Comparison of ENCODE assay signal across 2 cellular contexts in the genomic region with DNA sequence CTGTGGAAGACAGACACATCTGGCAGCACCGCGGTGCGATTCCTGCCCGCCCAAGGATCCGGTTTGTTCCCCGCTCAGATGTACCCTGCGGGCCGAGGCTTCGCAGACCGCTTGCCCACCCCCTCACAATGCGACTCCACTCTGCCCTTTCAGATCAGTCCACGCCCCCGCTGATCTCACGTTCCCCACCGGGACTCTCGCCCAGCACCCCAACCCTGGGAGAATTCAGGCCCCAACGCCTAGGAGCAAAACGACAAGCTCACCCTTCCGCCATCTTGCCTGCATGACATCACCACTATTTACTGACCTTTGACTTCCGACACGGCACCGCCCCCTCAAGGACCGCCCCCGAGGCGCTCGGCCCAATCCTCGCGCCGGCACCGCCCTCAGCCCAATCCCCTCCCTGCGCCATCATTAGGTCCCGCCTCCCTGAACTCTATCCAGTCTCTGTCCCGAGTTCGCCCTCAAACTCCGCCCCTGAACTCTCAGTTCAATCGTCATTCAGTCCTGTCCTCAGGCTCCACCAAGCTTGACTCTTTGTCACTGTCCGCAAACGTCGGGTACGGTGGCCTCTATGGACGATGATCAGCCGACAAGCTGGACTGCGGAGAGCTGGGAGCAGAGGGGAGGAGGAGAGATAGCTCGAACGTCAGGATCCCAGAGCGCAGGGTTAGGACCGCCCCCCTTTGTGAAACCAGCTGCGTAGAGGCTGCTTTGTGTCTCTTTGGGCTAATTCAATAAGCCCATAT.
TF ChIP-seq lines count a peak whose summit lies in the region.

A gene with protein sequence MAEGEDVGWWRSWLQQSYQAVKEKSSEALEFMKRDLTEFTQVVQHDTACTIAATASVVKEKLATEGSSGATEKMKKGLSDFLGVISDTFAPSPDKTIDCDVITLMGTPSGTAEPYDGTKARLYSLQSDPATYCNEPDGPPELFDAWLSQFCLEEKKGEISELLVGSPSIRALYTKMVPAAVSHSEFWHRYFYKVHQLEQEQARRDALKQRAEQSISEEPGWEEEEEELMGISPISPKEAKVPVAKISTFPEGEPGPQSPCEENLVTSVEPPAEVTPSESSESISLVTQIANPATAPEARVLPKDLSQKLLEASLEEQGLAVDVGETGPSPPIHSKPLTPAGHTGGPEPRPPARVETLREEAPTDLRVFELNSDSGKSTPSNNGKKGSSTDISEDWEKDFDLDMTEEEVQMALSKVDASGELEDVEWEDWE (minus strand): TSS at position 301 of the 749 bp plus-strand sequence. CDS start 27 bp downstream, at position 274.

TF ChIP-seq in HCT116, 20 proteins besides CTCF, POLR2A, EP300 and RAD21 (continued from another document):
- TF ChIP-seq TCF7L2 (IDR thresholded peaks at IDR 0.05; ENCODE audit: borderline replicate concordance, extremely low read depth, insufficient read depth, insufficient read length) (peak; percentile 62), EZH2phosphoT487 (IDR thresholded peaks at IDR 0.05; ENCODE audit: borderline replicate concordance) (no peak), SIN3A (IDR thresholded peaks at IDR 0.05; ENCODE audit: low read depth) (peak; percentile 96), SRF (IDR thresholded peaks at IDR 0.05; ENCODE audit: low read depth) (no peak; the same call in none of the 2 replicates), ZBTB33 (IDR thresholded peaks at IDR 0.05; ENCODE audit: extremely low read depth, insufficient replicate concordance, low read length) (peak; percentile 69), ZNF274 (IDR thresholded peaks at IDR 0.05; ENCODE audit: low read depth, low read length) (no peak), POLR2AphosphoS5 (IDR thresholded peaks at IDR 0.05; ENCODE audit: low read depth, low read length) (peak; percentile 97), EGR1 (IDR thresholded peaks at IDR 0.05; ENCODE audit: low read depth) (peak; percentile 85), CBX3 (IDR thresholded peaks at IDR 0.05; ENCODE audit: low read depth) (peak; percentile 100), ELF1 (IDR thresholded peaks at IDR 0.05; ENCODE audit: borderline replicate concordance, low read depth) (no peak), FOSL1 (IDR thresholded peaks at IDR 0.05; ENCODE audit: low read depth) (no peak), SP1 (IDR thresholded peaks at IDR 0.05; ENCODE audit: low read depth) (peak; percentile 96), MAX (IDR thresholded peaks at IDR 0.05) (peak; percentile 87; the same call in 1 of the 2 replicates), EZH2 (IDR thresholded peaks at IDR 0.05) (no peak)
- TF ChIP-seq, protein P1, sequence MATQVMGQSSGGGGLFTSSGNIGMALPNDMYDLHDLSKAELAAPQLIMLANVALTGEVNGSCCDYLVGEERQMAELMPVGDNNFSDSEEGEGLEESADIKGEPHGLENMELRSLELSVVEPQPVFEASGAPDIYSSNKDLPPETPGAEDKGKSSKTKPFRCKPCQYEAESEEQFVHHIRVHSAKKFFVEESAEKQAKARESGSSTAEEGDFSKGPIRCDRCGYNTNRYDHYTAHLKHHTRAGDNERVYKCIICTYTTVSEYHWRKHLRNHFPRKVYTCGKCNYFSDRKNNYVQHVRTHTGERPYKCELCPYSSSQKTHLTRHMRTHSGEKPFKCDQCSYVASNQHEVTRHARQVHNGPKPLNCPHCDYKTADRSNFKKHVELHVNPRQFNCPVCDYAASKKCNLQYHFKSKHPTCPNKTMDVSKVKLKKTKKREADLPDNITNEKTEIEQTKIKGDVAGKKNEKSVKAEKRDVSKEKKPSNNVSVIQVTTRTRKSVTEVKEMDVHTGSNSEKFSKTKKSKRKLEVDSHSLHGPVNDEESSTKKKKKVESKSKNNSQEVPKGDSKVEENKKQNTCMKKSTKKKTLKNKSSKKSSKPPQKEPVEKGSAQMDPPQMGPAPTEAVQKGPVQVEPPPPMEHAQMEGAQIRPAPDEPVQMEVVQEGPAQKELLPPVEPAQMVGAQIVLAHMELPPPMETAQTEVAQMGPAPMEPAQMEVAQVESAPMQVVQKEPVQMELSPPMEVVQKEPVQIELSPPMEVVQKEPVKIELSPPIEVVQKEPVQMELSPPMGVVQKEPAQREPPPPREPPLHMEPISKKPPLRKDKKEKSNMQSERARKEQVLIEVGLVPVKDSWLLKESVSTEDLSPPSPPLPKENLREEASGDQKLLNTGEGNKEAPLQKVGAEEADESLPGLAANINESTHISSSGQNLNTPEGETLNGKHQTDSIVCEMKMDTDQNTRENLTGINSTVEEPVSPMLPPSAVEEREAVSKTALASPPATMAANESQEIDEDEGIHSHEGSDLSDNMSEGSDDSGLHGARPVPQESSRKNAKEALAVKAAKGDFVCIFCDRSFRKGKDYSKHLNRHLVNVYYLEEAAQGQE (IDR thresholded peaks at IDR 0.05; ENCODE audit: low read depth) = no peak

TF ChIP-seq in neural cell, 6 proteins besides CTCF, POLR2A, EP300 and RAD21 (continued from another document):
- TF ChIP-seq, protein P1 (IDR thresholded peaks at IDR 0.05; ENCODE audit: borderline replicate concordance) = peak; percentile 6
- peak; percentile 98 for TF ChIP-seq TAF1 (IDR thresholded peaks at IDR 0.05; ENCODE audit: low read depth)
TF ChIP-seq in neural cell: peak in this region for 5.
